17 cellular contexts compared by ENCODE assay signal in the genomic region with DNA sequence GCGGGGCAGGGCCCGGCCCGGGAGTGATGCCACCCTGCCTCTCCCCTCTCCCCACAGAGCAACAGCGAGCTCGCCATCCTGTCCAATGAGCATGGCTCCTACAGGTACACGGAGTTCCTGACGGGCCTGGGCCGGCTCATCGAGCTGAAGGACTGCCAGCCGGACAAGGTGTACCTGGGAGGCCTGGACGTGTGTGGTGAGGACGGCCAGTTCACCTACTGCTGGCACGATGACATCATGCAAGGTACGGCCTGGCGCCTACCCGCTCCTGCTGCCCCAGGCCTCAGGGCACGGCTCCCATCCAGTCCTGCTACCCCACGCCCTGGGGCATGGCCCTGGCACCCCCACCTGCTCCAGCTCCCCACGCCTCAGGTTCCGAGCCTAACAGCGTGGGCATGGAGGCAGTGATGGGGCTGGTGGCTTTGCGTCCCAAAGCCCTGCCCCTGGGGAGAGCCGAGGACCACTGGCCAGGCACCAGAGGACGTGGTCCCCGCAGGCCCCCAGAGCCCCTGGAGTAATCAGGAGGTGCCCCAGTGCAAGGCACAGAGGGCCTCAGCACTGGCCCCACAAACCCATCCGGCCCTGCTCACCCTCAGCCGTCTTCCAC. TPM values are rescaled to one million over a fixed set of nuclear protein-coding genes. Genes with fewer than 3 reads are reported as not detected.
A peak's percentile ranks its signal among the peaks of the same experiment; 100 is the strongest.
DNase-seq lines count a peak whose midpoint lies in the region; ATAC-seq and TF ChIP-seq lines count a peak whose summit lies in the region.
"Had no signal": no experiment of that assay in that cellular context is flagged by ENCODE, and none has a peak within 500 bp of the region (broad histone marks: within the 10 kb centered on the region; RNA-seq: fewer than 3 reads in every experiment).

No MANE protein-coding gene starts in this region.

- H3K9me3 Mint-ChIP-seq in stimulated activated memory B cell treated with anti-CD40 and anti-IgM and Interleukin-4, amounts not matched to agents 10 μg/mL and 1 μg/mL and 100 μg/mL, for 72 hours, result no peaks in the 10 kb centered on the region
- H3K9me3 Mint-ChIP-seq: CD4-positive, alpha-beta memory T cell had no signal

- H3K27ac ChIP-seq in C4-2B, result peak overlapping the region; percentile 88
- H3K27ac ChIP-seq in RWPE1, result peak overlapping the region; percentile 57
- H3K27ac ChIP-seq: SJSA1 had no signal

- no peak overlapping the region for H3K4me3 Mint-ChIP-seq in stimulated activated memory B cell treated with anti-CD40 and anti-IgM and Interleukin-4, amounts not matched to agents 10 μg/mL and 1 μg/mL and 100 μg/mL, for 72 hours
- H3K4me3 Mint-ChIP-seq: CD4-positive, alpha-beta memory T cell had no signal

- H3K4me1 Mint-ChIP-seq in stimulated activated memory B cell treated with anti-CD40 and anti-IgM and Interleukin-4, amounts not matched to agents 10 μg/mL and 1 μg/mL and 100 μg/mL, for 72 hours, result peaks cover 16% of the 10 kb centered on the region
- H3K4me1 Mint-ChIP-seq: CD4-positive, alpha-beta memory T cell had no signal

- ATAC-seq in left lobe of liver, result peak; percentile 43
- ATAC-seq in stimulated activated memory B cell treated with anti-CD40 and anti-IgM and Interleukin-4, amounts not matched to agents 10 μg/mL and 1 μg/mL and 100 μg/mL, for 72 hours, result no peak
- ATAC-seq in GM18519 (IDR thresholded peaks at IDR 0.05; ENCODE audit: low FRiP score, unreplicated experiment), result no peak

- no peak for DNase-seq in RWPE1 (ENCODE audit: low spot score)
- DNase-seq in left lobe of liver (ENCODE audit: low spot score), result peak; percentile 94
- no peak for DNase-seq in activated CD4-positive, alpha-beta T cell treated with anti-CD3 and anti-CD28 coated beads, Interleukin-2, amount 50 U/mL, for 48 hours
- no peak for DNase-seq in activated effector memory CD4-positive, alpha-beta T cell treated with Interleukin-2 at 50 U/mL for 16 hours
- no peak for DNase-seq in stimulated activated naive CD4-positive, alpha-beta T cell treated with Interleukin-2 at 50 U/mL for 16 hours (lab: John Stamatoyannopoulos, UW)
- DNase-seq: Calu3; CD4-positive, alpha-beta memory T cell; DMS53; NCI-H1417 treated with DMSO at 0.1 percent for 48 hours; NCI-H2029; NCI-H446 treated with DMSO at 0.1 percent for 48 hours; NCI-H748 treated with DMSO at 0.1 percent for 48 hours; OCI-M1 had no signal

- CTCF ChIA-PET in RWPE1 (lab: Yijun Ruan, JAX), result interaction anchor here (0.7 to 1.1 kb wide), 3 partner anchors 36 to 119 kb away, joined by 3 to 4 read pairs (median 3); partner anchors contain the start of gene RNF151

- peak overlapping the region; percentile 82 for H3K27ac Mint-ChIP-seq in stimulated activated memory B cell treated with anti-CD40 and anti-IgM and Interleukin-4, amounts not matched to agents 10 μg/mL and 1 μg/mL and 100 μg/mL, for 72 hours
- H3K27ac Mint-ChIP-seq: CD4-positive, alpha-beta memory T cell had no signal

- no peaks in the 10 kb centered on the region for H3K27me3 Mint-ChIP-seq in stimulated activated memory B cell treated with anti-CD40 and anti-IgM and Interleukin-4, amounts not matched to agents 10 μg/mL and 1 μg/mL and 100 μg/mL, for 72 hours
- H3K27me3 Mint-ChIP-seq: CD4-positive, alpha-beta memory T cell had no signal

- POLR2A ChIA-PET in RWPE1 (lab: Yijun Ruan, JAX; ENCODE audit: low non-redundant PET), result no interaction called here

- H3K36me3 Mint-ChIP-seq in stimulated activated memory B cell treated with anti-CD40 and anti-IgM and Interleukin-4, amounts not matched to agents 10 μg/mL and 1 μg/mL and 100 μg/mL, for 72 hours, result peaks cover 34% of the 10 kb centered on the region

- TF ChIP-seq CTCF in C4-2B (conservative IDR thresholded peaks at IDR 0.05) (no peak), RWPE1 (conservative IDR thresholded peaks at IDR 0.05; ENCODE audit: low read depth) (no peak)

RNA-seq across cellular contexts. Expression of gene TSC2, which starts 38.5 kb away (rescaled TPM):
- total RNA-seq in left lobe of liver, result 117 TPM

RNA-seq across cellular contexts. Expression of gene NTHL1, which starts 38.6 kb away (rescaled TPM):
- total RNA-seq in left lobe of liver, result 109 TPM

RNA-seq across cellular contexts. Expression of gene PKD1, which starts 49.5 kb away (rescaled TPM):
- 65.0 TPM for total RNA-seq in left lobe of liver

RNA-seq across cellular contexts. Expression of gene NHERF2, which starts 59.5 kb away (rescaled TPM):
- total RNA-seq in left lobe of liver, result 334 TPM
